In the genomic region with DNA sequence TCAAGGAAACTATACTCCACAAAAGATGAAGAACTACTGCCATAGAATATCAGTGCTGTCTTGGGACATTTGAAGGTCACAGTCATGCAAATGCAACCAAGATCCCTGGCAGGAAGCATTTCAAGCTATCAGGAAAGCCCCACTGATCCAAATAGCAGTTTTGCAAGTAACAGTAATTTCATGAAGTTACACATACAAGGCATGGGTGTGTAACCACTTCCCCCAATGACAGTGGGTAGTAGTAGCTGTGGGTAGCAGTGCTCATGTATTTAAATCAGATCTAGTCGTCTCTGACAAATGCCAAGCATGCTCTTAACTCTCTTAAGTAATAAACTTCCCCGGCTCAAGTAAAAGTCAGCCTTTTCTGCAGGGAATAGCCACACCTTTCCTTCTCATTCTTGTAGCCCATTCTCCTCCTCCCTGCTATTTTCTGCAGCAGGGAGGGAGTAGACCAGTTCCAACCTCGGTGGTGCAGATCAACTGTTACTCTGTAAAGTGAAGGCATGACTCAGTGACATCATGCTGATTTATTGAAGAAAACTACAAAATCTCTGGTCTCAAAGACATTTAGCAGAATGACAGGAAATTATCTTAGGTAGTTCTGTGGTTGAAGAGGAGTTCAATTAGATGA, we compare ENCODE assay signal across 8 cellular contexts.
DNase-seq lines count a peak whose midpoint lies in the region; ATAC-seq and TF ChIP-seq lines count a peak whose summit lies in the region.

No MANE protein-coding gene starts in this region.

- no peaks in the 10 kb centered on the region for H3K79me2 ChIP-seq in DOHH2 (ENCODE audit: control insufficient read depth, low read length)

- no peaks in the 10 kb centered on the region for H3K27me3 ChIP-seq in DOHH2 (ENCODE audit: control insufficient read depth, low read length)

- H3K4me2 ChIP-seq in DOHH2 (ENCODE audit: low read length): peak overlapping the region; percentile 42

- H3K4me3 Mint-ChIP-seq in activated naive CD4-positive, alpha-beta T cell treated with anti-CD3 and anti-CD28 coated beads for 36 hours: no peak overlapping the region

- ATAC-seq in GM21367 (IDR thresholded peaks at IDR 0.05; ENCODE audit: unreplicated experiment): peak; percentile 72
- peak; percentile 93 for ATAC-seq in HG03442 (IDR thresholded peaks at IDR 0.05; ENCODE audit: unreplicated experiment)
- no peak for ATAC-seq in left cardiac atrium

- H4K20me1 ChIP-seq in DOHH2 (ENCODE audit: control insufficient read depth, insufficient read depth, low read depth, low read length): no peaks in the 10 kb centered on the region

- H3K4me1 Mint-ChIP-seq in activated naive CD4-positive, alpha-beta T cell treated with anti-CD3 and anti-CD28 coated beads for 36 hours (ENCODE audit: low read depth): no peaks in the 10 kb centered on the region

- H3K4me1 ChIP-seq in DOHH2 (ENCODE audit: control insufficient read depth, low read length): peaks cover 47% of the 10 kb centered on the region

- no peaks in the 10 kb centered on the region for H3K27me3 Mint-ChIP-seq in activated naive CD4-positive, alpha-beta T cell treated with anti-CD3 and anti-CD28 coated beads for 36 hours (ENCODE audit: low read depth)

- peak overlapping the region; percentile 19 for H3K4me3 ChIP-seq in DOHH2 (ENCODE audit: low read length)

- H3K27ac Mint-ChIP-seq in activated naive CD4-positive, alpha-beta T cell treated with anti-CD3 and anti-CD28 coated beads for 36 hours: no peak overlapping the region

- CTCF ChIA-PET in activated naive CD4-positive, alpha-beta T cell treated with anti-CD3 and anti-CD28 coated beads for 36 hours (lab: Charles Lee): no interaction called here

- H3K9me3 ChIP-seq in DOHH2 (ENCODE audit: control insufficient read depth, insufficient read depth, low read length): no peaks in the 10 kb centered on the region

- intact Hi-C loops in activated naive CD4-positive, alpha-beta T cell treated with anti-CD3 and anti-CD28 coated beads for 36 hours (cut with micrococcal nuclease): no loop called here
- intact Hi-C loops in left cardiac atrium (cut with DNase I): no loop called here

- TF ChIP-seq CTCF in DOHH2 (IDR thresholded peaks at IDR 0.05; ENCODE audit: low read depth, low read length, poor library complexity, severe bottlenecking): no peak

- H3F3A ChIP-seq in DOHH2 (ENCODE audit: control insufficient read depth, insufficient read depth): no peaks in the 10 kb centered on the region

- DNase-seq in epithelial cell of prostate (ENCODE audit: low read depth, low spot score) (no peak), left cardiac atrium (no peak), T1000 (lab: John Stamatoyannopoulos, UW) (no peak), OCI-M1 (lab: John Stamatoyannopoulos, UW) (no peak)
- DNase-seq in activated naive CD4-positive, alpha-beta T cell treated with anti-CD3 and anti-CD28 coated beads for 36 hours: no peak

- no peaks in the 10 kb centered on the region for H3K36me3 ChIP-seq in DOHH2 (ENCODE audit: control insufficient read depth, low read length)

- H3K27ac ChIP-seq in DOHH2 (ENCODE audit: low read depth, low read length) (peak overlapping the region; percentile 31), epithelial cell of prostate (peak overlapping the region; percentile 20)

- H3K36me3 Mint-ChIP-seq in activated naive CD4-positive, alpha-beta T cell treated with anti-CD3 and anti-CD28 coated beads for 36 hours (ENCODE audit: low read depth): no peaks in the 10 kb centered on the region

- H3K9me2 ChIP-seq in DOHH2 (replicated peaks; ENCODE audit: control insufficient read depth, low read length): no peaks in the 10 kb centered on the region

- H3K9me3 Mint-ChIP-seq in activated naive CD4-positive, alpha-beta T cell treated with anti-CD3 and anti-CD28 coated beads for 36 hours: no peaks in the 10 kb centered on the region

Comparison
In these comparisons a context has a peak if more than half of its experiments do, and no peak if none do; other contexts are left out.
1. ATAC-seq: peak in GM21367 (single experiment) and HG03442 (single experiment); none in left cardiac atrium (0 of 2).